19 cellular contexts compared by ENCODE assay signal in genomic region chr7:36349626-36350025, GRCh38.
"Had no signal": no experiment of that assay in that cellular context is flagged by ENCODE, and none has a peak within 500 bp of the region (broad histone marks: within the 10 kb centered on the region; RNA-seq: fewer than 3 reads in every experiment).

No MANE protein-coding gene starts in this region.

- H3K9me3 ChIP-seq: gastrocnemius medialis, upper lobe of left lung had no signal

- H3K4me3 ChIP-seq: cardiac muscle cell, gastrocnemius medialis, upper lobe of left lung had no signal

- H3K27ac ChIP-seq: cardiac muscle cell, gastrocnemius medialis, upper lobe of left lung had no signal

- DNase-seq: activated B cell treated with CpG ODN at 0.5 μM for 24 hours; activated CD4-positive, alpha-beta T cell treated with anti-CD3 and anti-CD28 coated beads for 36 hours; activated CD4-positive, alpha-beta T cell treated with anti-CD3 and anti-CD28 coated beads, Interleukin-2, amount 50 U/mL, for 4 hours; activated CD8-positive, alpha-beta memory T cell treated with anti-CD3 and anti-CD28 coated beads for 24 hours; activated CD8-positive, alpha-beta memory T cell treated with anti-CD3 and anti-CD28 coated beads, Interleukin-2, amount 50 U/mL, for 4 hours; activated naive CD4-positive, alpha-beta T cell; activated naive CD8-positive, alpha-beta T cell treated with anti-CD3 and anti-CD28 coated beads for 36 hours; activated T-cell treated with anti-CD3 and anti-CD28 coated beads, Interleukin-2, amount 50 U/mL, for 24 hours; effector CD8-positive, alpha-beta T cell; gastrocnemius medialis; hippocampal formation; left ventricle myocardium superior; naive B cell; nucleus accumbens; stimulated activated CD4-positive, alpha-beta T cell treated with anti-CD3 and anti-CD28 coated beads, Interleukin-2, amount 100 ng/mL, for 48 hours; stimulated activated naive CD4-positive, alpha-beta T cell treated with Interleukin-2 at 50 U/mL for 16 hours; T1000; upper lobe of left lung had no signal

- H3K27me3 ChIP-seq: cardiac muscle cell, gastrocnemius medialis, upper lobe of left lung had no signal

- H3K36me3 ChIP-seq: cardiac muscle cell, gastrocnemius medialis, upper lobe of left lung had no signal

- H3K4me1 ChIP-seq: gastrocnemius medialis, upper lobe of left lung had no signal
